2 cellular contexts compared by ENCODE assay signal in the genomic region with DNA sequence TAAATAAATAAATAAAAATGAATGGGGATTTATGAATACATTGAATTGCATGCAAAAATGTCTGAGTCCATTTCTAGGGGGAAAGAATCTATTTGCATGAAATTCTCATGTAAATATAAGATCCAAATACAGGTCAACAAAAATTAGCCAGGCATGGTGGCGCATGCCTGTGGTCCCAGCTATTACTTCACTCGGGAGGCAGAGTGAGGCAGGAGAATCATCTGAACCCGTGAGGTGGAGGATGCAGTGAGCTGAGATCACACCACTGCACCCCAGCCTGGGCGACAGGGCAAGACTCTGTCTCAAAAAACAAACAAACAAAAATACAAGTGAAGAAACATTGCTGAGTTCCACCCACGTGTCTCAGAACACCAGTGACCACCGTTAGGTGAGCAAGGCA.
TF ChIP-seq lines count a peak whose summit lies in the region.

No MANE protein-coding gene starts in this region.

TF ChIP-seq in HepG2, 621 proteins besides CTCF, POLR2A, EP300 and RAD21:
- TF ChIP-seq KLF9 (CRISPR knock-in tag; IDR thresholded peaks at IDR 0.05; ENCODE audit: low read depth) (no peak), PAX8 (CRISPR knock-in tag; IDR thresholded peaks at IDR 0.05; ENCODE audit: borderline replicate concordance) (no peak), MED8 (CRISPR knock-in tag; IDR thresholded peaks at IDR 0.05; ENCODE audit: insufficient replicate concordance) (no peak), MTF1 (CRISPR knock-in tag; IDR thresholded peaks at IDR 0.05) (no peak), ZMYM3 (CRISPR knock-in tag; IDR thresholded peaks at IDR 0.05) (no peak), JUN (CRISPR knock-in tag; IDR thresholded peaks at IDR 0.05) (no peak), ZNF556 (CRISPR knock-in tag; IDR thresholded peaks at IDR 0.05; ENCODE audit: borderline replicate concordance) (no peak), GABPB1 (CRISPR knock-in tag; IDR thresholded peaks at IDR 0.05) (no peak), AGO1 (IDR thresholded peaks at IDR 0.05; ENCODE audit: low read depth, low read length, poor library complexity, severe bottlenecking) (no peak), NFIC (IDR thresholded peaks at IDR 0.05; ENCODE audit: low read length) (no peak), CHCHD3 (CRISPR knock-in tag; IDR thresholded peaks at IDR 0.05) (no peak), RARA (CRISPR knock-in tag; IDR thresholded peaks at IDR 0.05) (no peak)
- TF ChIP-seq, protein P1, sequence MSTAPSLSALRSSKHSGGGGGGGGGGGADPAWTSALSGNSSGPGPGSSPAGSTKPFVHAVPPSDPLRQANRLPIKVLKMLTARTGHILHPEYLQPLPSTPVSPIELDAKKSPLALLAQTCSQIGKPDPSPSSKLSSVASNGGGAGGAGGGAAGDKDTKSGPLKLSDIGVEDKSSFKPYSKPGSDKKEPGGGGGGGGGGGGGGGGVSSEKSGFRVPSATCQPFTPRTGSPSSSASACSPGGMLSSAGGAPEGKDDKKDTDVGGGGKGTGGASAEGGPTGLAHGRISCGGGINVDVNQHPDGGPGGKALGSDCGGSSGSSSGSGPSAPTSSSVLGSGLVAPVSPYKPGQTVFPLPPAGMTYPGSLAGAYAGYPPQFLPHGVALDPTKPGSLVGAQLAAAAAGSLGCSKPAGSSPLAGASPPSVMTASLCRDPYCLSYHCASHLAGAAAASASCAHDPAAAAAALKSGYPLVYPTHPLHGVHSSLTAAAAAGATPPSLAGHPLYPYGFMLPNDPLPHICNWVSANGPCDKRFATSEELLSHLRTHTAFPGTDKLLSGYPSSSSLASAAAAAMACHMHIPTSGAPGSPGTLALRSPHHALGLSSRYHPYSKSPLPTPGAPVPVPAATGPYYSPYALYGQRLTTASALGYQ (CRISPR knock-in tag; IDR thresholded peaks at IDR 0.05): no peak
- TF ChIP-seq, protein P2, sequence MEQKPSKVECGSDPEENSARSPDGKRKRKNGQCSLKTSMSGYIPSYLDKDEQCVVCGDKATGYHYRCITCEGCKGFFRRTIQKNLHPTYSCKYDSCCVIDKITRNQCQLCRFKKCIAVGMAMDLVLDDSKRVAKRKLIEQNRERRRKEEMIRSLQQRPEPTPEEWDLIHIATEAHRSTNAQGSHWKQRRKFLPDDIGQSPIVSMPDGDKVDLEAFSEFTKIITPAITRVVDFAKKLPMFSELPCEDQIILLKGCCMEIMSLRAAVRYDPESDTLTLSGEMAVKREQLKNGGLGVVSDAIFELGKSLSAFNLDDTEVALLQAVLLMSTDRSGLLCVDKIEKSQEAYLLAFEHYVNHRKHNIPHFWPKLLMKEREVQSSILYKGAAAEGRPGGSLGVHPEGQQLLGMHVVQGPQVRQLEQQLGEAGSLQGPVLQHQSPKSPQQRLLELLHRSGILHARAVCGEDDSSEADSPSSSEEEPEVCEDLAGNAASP (CRISPR knock-in tag; IDR thresholded peaks at IDR 0.05; ENCODE audit: borderline replicate concordance): no peak
- TF ChIP-seq, protein P3, sequence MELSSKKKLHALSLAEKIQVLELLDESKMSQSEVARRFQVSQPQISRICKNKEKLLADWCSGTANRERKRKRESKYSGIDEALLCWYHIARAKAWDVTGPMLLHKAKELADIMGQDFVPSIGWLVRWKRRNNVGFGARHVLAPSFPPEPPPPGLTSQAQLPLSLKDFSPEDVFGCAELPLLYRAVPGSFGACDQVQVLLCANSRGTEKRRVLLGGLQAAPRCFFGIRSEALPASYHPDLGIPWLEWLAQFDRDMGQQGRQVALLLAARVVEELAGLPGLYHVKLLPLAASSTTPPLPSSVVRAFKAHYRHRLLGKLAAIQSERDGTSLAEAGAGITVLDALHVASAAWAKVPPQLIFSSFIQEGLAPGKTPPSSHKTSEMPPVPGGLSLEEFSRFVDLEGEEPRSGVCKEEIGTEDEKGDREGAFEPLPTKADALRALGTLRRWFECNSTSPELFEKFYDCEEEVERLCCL (CRISPR knock-in tag; IDR thresholded peaks at IDR 0.05; ENCODE audit: borderline replicate concordance): no peak
- TF ChIP-seq, protein P4, sequence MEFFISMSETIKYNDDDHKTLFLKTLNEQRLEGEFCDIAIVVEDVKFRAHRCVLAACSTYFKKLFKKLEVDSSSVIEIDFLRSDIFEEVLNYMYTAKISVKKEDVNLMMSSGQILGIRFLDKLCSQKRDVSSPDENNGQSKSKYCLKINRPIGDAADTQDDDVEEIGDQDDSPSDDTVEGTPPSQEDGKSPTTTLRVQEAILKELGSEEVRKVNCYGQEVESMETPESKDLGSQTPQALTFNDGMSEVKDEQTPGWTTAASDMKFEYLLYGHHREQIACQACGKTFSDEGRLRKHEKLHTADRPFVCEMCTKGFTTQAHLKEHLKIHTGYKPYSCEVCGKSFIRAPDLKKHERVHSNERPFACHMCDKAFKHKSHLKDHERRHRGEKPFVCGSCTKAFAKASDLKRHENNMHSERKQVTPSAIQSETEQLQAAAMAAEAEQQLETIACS (CRISPR knock-in tag; IDR thresholded peaks at IDR 0.05): no peak
- TF ChIP-seq, protein P5, sequence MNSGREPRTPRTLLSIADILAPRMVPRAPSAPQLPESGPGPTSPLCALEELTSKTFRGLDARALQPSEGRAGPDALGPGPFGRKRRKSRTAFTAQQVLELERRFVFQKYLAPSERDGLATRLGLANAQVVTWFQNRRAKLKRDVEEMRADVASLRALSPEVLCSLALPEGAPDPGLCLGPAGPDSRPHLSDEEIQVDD (CRISPR knock-in tag; IDR thresholded peaks at IDR 0.05; ENCODE audit: borderline replicate concordance): no peak

TF ChIP-seq in liver, 16 proteins besides CTCF, POLR2A, EP300 and RAD21:
- no peak for TF ChIP-seq NR2F2 (IDR thresholded peaks at IDR 0.05)
- TF ChIP-seq, protein P6, sequence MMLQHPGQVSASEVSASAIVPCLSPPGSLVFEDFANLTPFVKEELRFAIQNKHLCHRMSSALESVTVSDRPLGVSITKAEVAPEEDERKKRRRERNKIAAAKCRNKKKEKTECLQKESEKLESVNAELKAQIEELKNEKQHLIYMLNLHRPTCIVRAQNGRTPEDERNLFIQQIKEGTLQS (IDR thresholded peaks at IDR 0.05): no peak
- TF ChIP-seq, protein P7, sequence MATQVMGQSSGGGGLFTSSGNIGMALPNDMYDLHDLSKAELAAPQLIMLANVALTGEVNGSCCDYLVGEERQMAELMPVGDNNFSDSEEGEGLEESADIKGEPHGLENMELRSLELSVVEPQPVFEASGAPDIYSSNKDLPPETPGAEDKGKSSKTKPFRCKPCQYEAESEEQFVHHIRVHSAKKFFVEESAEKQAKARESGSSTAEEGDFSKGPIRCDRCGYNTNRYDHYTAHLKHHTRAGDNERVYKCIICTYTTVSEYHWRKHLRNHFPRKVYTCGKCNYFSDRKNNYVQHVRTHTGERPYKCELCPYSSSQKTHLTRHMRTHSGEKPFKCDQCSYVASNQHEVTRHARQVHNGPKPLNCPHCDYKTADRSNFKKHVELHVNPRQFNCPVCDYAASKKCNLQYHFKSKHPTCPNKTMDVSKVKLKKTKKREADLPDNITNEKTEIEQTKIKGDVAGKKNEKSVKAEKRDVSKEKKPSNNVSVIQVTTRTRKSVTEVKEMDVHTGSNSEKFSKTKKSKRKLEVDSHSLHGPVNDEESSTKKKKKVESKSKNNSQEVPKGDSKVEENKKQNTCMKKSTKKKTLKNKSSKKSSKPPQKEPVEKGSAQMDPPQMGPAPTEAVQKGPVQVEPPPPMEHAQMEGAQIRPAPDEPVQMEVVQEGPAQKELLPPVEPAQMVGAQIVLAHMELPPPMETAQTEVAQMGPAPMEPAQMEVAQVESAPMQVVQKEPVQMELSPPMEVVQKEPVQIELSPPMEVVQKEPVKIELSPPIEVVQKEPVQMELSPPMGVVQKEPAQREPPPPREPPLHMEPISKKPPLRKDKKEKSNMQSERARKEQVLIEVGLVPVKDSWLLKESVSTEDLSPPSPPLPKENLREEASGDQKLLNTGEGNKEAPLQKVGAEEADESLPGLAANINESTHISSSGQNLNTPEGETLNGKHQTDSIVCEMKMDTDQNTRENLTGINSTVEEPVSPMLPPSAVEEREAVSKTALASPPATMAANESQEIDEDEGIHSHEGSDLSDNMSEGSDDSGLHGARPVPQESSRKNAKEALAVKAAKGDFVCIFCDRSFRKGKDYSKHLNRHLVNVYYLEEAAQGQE (IDR thresholded peaks at IDR 0.05): no peak
- TF ChIP-seq TAF1 (conservative IDR thresholded peaks at IDR 0.05): no peak
- TF ChIP-seq YY1 (IDR thresholded peaks at IDR 0.05): no peak
- TF ChIP-seq FOXA2 (IDR thresholded peaks at IDR 0.05): no peak
- no peak for TF ChIP-seq EGR1 (IDR thresholded peaks at IDR 0.05; ENCODE audit: low read depth in 2 of 2)
- no peak for TF ChIP-seq GABPA (IDR thresholded peaks at IDR 0.05 in 1 of 2, conservative IDR thresholded peaks at IDR 0.05 in 1 of 2)
- no peak for TF ChIP-seq FOXA1 (IDR thresholded peaks at IDR 0.05)
- TF ChIP-seq JUND (IDR thresholded peaks at IDR 0.05): no peak
- no peak for TF ChIP-seq RXRA (IDR thresholded peaks at IDR 0.05)
- no peak for TF ChIP-seq HNF4A (conservative IDR thresholded peaks at IDR 0.05)
- TF ChIP-seq HNF4G (IDR thresholded peaks at IDR 0.05): no peak
- TF ChIP-seq, protein P8, sequence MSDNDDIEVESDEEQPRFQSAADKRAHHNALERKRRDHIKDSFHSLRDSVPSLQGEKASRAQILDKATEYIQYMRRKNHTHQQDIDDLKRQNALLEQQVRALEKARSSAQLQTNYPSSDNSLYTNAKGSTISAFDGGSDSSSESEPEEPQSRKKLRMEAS (IDR thresholded peaks at IDR 0.05): no peak
- no peak for TF ChIP-seq SP1 (IDR thresholded peaks at IDR 0.05)
- TF ChIP-seq, protein P9, sequence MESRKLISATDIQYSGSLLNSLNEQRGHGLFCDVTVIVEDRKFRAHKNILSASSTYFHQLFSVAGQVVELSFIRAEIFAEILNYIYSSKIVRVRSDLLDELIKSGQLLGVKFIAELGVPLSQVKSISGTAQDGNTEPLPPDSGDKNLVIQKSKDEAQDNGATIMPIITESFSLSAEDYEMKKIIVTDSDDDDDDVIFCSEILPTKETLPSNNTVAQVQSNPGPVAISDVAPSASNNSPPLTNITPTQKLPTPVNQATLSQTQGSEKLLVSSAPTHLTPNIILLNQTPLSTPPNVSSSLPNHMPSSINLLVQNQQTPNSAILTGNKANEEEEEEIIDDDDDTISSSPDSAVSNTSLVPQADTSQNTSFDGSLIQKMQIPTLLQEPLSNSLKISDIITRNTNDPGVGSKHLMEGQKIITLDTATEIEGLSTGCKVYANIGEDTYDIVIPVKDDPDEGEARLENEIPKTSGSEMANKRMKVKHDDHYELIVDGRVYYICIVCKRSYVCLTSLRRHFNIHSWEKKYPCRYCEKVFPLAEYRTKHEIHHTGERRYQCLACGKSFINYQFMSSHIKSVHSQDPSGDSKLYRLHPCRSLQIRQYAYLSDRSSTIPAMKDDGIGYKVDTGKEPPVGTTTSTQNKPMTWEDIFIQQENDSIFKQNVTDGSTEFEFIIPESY (IDR thresholded peaks at IDR 0.05): no peak
